Comparison of ENCODE assay signal across 8 cellular contexts in the genomic region with DNA sequence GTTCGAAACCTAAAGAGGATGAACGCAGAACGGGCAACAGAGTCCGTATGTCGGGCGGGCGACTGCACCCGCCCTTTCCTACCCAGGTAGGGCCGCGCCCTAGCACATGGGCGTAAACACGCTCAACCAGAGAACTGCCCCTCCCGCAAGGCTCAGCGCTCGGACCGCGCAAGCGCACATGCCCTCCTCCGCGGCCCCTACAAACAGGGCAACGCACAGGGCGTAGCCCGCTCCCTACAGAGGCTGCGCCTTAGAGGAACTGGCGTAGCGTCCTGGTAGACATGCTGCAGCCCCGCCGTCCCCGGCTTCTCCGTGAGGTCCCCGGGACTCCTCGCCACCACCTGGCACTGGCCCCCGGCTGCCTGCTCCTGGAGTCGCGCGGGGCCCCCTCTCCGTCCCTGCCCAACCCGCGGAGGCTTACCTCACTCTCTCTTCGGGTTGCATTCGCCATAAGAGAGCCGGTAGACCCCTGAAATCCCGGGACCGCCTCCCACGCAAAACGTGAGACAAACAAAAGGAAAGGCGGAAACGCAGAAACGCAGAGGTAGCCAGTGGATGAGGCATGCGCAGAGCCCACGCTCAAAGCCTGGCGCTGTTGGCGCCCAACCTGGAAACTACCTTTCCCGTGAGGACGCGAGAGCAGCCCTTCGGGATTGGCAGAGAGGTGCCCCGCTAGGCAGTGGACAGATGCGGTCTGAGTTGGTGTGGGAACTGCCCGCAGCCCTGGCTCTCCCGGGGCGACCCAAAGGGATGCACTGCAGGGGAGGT. TPM values are rescaled to one million over a fixed set of nuclear protein-coding genes. Genes with fewer than 3 reads are reported as not detected.
A peak's percentile ranks its signal among the peaks of the same experiment; 100 is the strongest.
DNase-seq lines count a peak whose midpoint lies in the region; ATAC-seq and TF ChIP-seq lines count a peak whose summit lies in the region.

Gene ZNF33B (minus strand): TSS at position 518 of the 768 bp plus-strand sequence. CDS start 1,642 bp downstream, outside the sequence.

- H3K4me1 Mint-ChIP-seq in IgD-negative memory B cell: peaks cover 20 to 26% (median 21%) of the 10 kb centered on the region in 3 donors

- no peak for TF ChIP-seq CTCF in mucosa of descending colon (IDR thresholded peaks at IDR 0.05)

- H3K36me3 ChIP-seq in mucosa of descending colon (ENCODE audit: low read depth): no peaks in the 10 kb centered on the region

- peaks cover 13% of the 10 kb centered on the region for H3K36me3 Mint-ChIP-seq in IgD-negative memory B cell

- H3K4me3 ChIP-seq in mucosa of descending colon: peak within 1 kb of the TSS; percentile 37

- no peaks in the 10 kb centered on the region for H3K27me3 Mint-ChIP-seq in IgD-negative memory B cell

- H3K9me3 ChIP-seq in mucosa of descending colon: no peaks in the 10 kb centered on the region

- H3K27ac ChIP-seq in epithelial cell of prostate: peak within 1 kb of the TSS; percentile 96

- peak within 1 kb of the TSS; percentile 89 to 98 (median 98) for H3K27ac Mint-ChIP-seq in IgD-negative memory B cell

- peak within 1 kb of the TSS; percentile 97 to 98 (median 98) for H3K4me3 Mint-ChIP-seq in IgD-negative memory B cell

- intact Hi-C loops in mucosa of descending colon (cut with DNase I, micrococcal nuclease): no loop called here

- ATAC-seq in GM21576 (IDR thresholded peaks at IDR 0.05; ENCODE audit: unreplicated experiment) (peak; percentile 94), mucosa of descending colon (peak; percentile 94)

- DNase-seq in DMS153 (lab: John Stamatoyannopoulos, UW): peak; percentile 95
- peak; percentile 98 for DNase-seq in OCI-M1 (lab: John Stamatoyannopoulos, UW)
- DNase-seq in activated T-cell treated with anti-CD3 and anti-CD28 coated beads for 24 hours (ENCODE audit: low read depth): peak; percentile 93
- DNase-seq in epithelial cell of prostate (ENCODE audit: low read depth, low spot score): peak; percentile 85
- DNase-seq in mucosa of descending colon: peak; percentile 97 to 99 (median 98)
- DNase-seq in stimulated activated CD8-positive, alpha-beta memory T cell treated with anti-CD3 and anti-CD28 coated beads, Interleukin-4, amount 100 ng/mL, for 1 hour (ENCODE audit: low read depth in 2 of 2, low spot score in 1 of 2): peak; percentile 77 to 90

- H3K9me3 Mint-ChIP-seq in IgD-negative memory B cell: no peaks in the 10 kb centered on the region

- peaks cover 19% of the 10 kb centered on the region for H3K4me1 ChIP-seq in mucosa of descending colon (ENCODE audit: low read depth)

RNA-seq across cellular contexts. Expression of gene ZNF33B, which starts in this region (rescaled TPM):
- 6.7 TPM for polyA plus RNA-seq in IgD-negative memory B cell
- 10 to 100 TPM; 22.2 to 36.7 (median 28.2) TPM for total RNA-seq in mucosa of descending colon

Comparison
In these comparisons a context has a peak if more than half of its experiments do, and no peak if none do; other contexts are left out.
1. Peak in every context shown above with its lines: DNase-seq, ATAC-seq, H3K4me3 ChIP-seq and H3K27ac ChIP-seq.